ENCODE assay signal across 8 cellular contexts in the genomic region with DNA sequence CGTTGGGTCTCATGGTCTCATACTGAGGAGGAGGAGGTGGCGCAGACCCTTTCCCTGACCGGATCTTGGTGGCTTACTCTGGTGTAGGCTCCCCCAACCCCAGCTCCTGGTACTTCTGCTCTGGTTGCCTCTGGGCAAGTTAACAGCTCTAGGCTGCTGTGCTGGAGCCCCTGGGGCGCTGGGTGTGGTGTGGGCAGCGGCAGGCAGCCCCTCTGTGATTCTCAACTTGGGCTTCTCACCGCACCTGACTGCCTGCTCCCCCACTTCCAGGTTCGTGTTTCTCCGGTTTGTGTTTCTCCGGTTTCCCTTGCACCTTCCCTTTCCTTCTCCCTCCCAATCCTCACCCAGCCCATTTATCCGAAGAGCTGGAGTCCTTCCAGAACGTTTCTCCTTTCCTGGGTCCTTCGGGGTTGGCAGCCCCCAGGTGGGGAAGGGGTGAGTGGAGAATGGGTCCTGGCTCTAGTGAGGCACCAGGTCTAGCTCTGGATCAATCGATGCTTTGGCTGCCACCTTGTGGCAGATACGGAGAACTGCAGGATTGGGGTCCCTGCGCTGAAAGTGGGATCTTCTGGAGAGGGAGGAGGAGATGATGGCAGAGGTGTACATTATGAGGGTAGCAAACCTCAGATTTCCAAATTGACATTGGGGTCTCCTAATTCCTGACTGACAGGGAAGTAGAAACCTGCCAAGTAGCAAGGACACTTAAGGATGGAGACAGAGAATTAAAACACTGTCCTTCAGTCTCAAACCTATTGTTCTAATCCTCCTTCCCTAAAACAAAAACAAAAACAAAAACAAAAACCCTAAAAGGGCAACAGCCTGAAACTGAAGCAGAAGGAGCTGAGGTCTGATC. TPM values are rescaled to one million over a fixed set of nuclear protein-coding genes. Genes with fewer than 3 reads are reported as not detected.
DNase-seq lines count a peak whose midpoint lies in the region; ATAC-seq and TF ChIP-seq lines count a peak whose summit lies in the region.

No MANE protein-coding gene starts in this region.

- H3K4me3 ChIP-seq in GM12864 (ENCODE audit: low read depth, low read length) = no peak overlapping the region
- H3K4me3 ChIP-seq in Jurkat, Clone E6-1 (ENCODE audit: low read length) = no peak overlapping the region

- peak; percentile 94 for TF ChIP-seq CTCF in GM12864 (IDR thresholded peaks at IDR 0.05; ENCODE audit: low read depth, low read length, missing control alignments)

- no peak for ATAC-seq in GM21423 (IDR thresholded peaks at IDR 0.05; ENCODE audit: unreplicated experiment)

- DNase-seq in GM12864 (ENCODE audit: low read depth) (no peak), SHP77 (lab: John Stamatoyannopoulos, UW) (peak; percentile 40 to 54), globus pallidus (ENCODE audit: low spot score) (peak; percentile 64), pons (ENCODE audit: low spot score) (peak; percentile 76), GF-D8 (lab: John Stamatoyannopoulos, UW) (no peak)
- DNase-seq in Jurkat, Clone E6-1 (ENCODE audit: low read depth, low spot score) = peak; percentile 50
- DNase-seq in activated naive CD4-positive, alpha-beta T cell (lab: John Stamatoyannopoulos, UW) = peak in 3 of 4 experiments; percentile 30 to 46 (median 42)

RNA-seq across cellular contexts. Expression of a gene that starts 8.3 kb away (rescaled TPM):
- polyA plus RNA-seq in Jurkat, Clone E6-1 (2012; ENCODE audit: insufficient read depth, insufficient read length) = not detected

RNA-seq across cellular contexts. Expression of a gene that starts 16.3 kb away (rescaled TPM):
- 32.7 TPM for polyA plus RNA-seq in Jurkat, Clone E6-1 (2012; ENCODE audit: insufficient read depth, insufficient read length)

Comparison
In these comparisons a context has a peak if more than half of its experiments do, and no peak if none do; other contexts are left out.
1. DNase-seq: peak in Jurkat, Clone E6-1 (single experiment), SHP77 (2 of 2), activated naive CD4-positive, alpha-beta T cell (3 of 4), globus pallidus (single experiment) and pons (single experiment); none in GM12864 (single experiment) and GF-D8 (single experiment).